Comparison of ENCODE assay signal across 8 cellular contexts in the genomic region with DNA sequence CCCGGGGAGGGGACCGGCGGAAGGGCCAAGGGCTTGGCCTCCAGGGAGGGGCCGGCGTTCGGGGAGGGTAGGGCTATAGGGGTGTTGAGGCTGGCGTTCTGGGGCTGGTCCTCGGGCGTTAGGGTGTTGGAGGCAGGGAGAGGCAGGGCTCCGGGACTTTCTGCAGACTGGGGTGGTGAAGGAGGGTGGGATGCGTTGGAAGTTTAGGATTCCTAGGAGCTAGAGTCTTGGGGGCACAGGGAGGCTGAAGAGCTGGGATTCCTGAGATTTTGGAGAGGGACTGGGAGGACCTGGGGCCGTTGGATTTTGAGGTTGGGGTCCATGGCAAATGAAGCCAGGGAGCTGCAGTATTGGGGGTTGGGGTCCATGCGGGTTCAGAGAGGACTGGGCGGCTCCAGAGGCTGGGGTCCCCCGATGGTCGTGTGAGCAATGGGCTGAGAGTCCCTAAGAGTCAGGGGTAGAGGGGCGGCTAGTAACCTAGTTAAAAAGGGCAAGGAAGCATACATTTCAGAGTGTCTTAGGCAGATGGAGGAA. TPM values are rescaled to one million over a fixed set of nuclear protein-coding genes. Genes with fewer than 3 reads are reported as not detected.
DNase-seq lines count a peak whose midpoint lies in the region; TF ChIP-seq lines count a peak whose summit lies in the region.

No MANE protein-coding gene starts in this region.

- peak overlapping the region; percentile 82 for H3K27ac Mint-ChIP-seq in neural progenitor cell

- in situ Hi-C loops in GM23248 (cut with MboI) = no loop called here

- no peak for TF ChIP-seq CTCF in MM.1S (IDR thresholded peaks at IDR 0.05; ENCODE audit: low read length)
- no peak for TF ChIP-seq CTCF in neural progenitor cell (IDR thresholded peaks at IDR 0.05)

- H3K4me3 ChIP-seq in GM23248 (peak overlapping the region; percentile 87), MM.1S (ENCODE audit: low read length) (peak overlapping the region; percentile 81), ectodermal cell (ENCODE audit: insufficient read depth, low read depth, low read length) (peak overlapping the region; percentile 98), neural progenitor cell (peak overlapping the region; percentile 94)

- H3K9me3 ChIP-seq in GM23248 (ENCODE audit: low read depth) (no peaks in the 10 kb centered on the region), MM.1S (replicated peaks; ENCODE audit: insufficient read depth, low read length) (no peaks in the 10 kb centered on the region), ectodermal cell (ENCODE audit: control insufficient read depth, low read length) (no peaks in the 10 kb centered on the region), neural progenitor cell (ENCODE audit: low read depth) (no peaks in the 10 kb centered on the region)

- H3K27me3 ChIP-seq in GM23248 (replicated peaks; ENCODE audit: insufficient read depth) (no peaks in the 10 kb centered on the region), MM.1S (replicated peaks; ENCODE audit: insufficient read depth, low read length) (no peaks in the 10 kb centered on the region), ectodermal cell (ENCODE audit: control insufficient read depth, insufficient read depth, low read length, poor library complexity, severe bottlenecking) (no peaks in the 10 kb centered on the region), neural progenitor cell (peaks cover 13% of the 10 kb centered on the region)

- H3K4me1 Mint-ChIP-seq in neural progenitor cell = peaks cover 16% of the 10 kb centered on the region

- H3K9ac ChIP-seq in GM23248 = peak overlapping the region; percentile 85
- H3K9ac ChIP-seq in MM.1S (ENCODE audit: low read length) = peak overlapping the region; percentile 89
- H3K9ac ChIP-seq in neural progenitor cell = peak overlapping the region; percentile 90

- DNase-seq in GM23248 = peak; percentile 53
- DNase-seq in MM.1S = peak; percentile 45
- no peak for DNase-seq in neural progenitor cell (ENCODE audit: low spot score)
- DNase-seq in germinal center (ENCODE audit: low spot score) = no peak
- DNase-seq in NCI-H345 treated with DMSO at 0.1 percent for 48 hours (lab: John Stamatoyannopoulos, UW; ENCODE audit: unreplicated experiment) = no peak
- no peak for DNase-seq in NCI-H2171 treated with DMSO at 0.1 percent for 48 hours (lab: John Stamatoyannopoulos, UW)
- DNase-seq in T1000 (lab: John Stamatoyannopoulos, UW) = no peak

- H3K4me2 ChIP-seq in GM23248 (ENCODE audit: unreplicated experiment) = peak overlapping the region; percentile 98
- H3K4me2 ChIP-seq in MM.1S (ENCODE audit: low read depth, low read length) = peak overlapping the region; percentile 95
- H3K4me2 ChIP-seq in neural progenitor cell = peak overlapping the region; percentile 99

- H3K36me3 ChIP-seq in GM23248 (ENCODE audit: low read depth) (peaks cover 6% of the 10 kb centered on the region; the same call in 1 of the 2 replicates), MM.1S (replicated peaks; ENCODE audit: insufficient read depth, low read length) (peaks cover 9% of the 10 kb centered on the region; the same call in 1 of the 2 replicates), ectodermal cell (ENCODE audit: control insufficient read depth, insufficient read depth, low read length) (peaks cover 21% of the 10 kb centered on the region), neural progenitor cell (peaks cover 2% of the 10 kb centered on the region)

- H3K79me2 ChIP-seq in GM23248 (ENCODE audit: insufficient read depth) (peaks cover 36% of the 10 kb centered on the region), MM.1S (ENCODE audit: low read length) (peaks cover 46% of the 10 kb centered on the region), neural progenitor cell (ENCODE audit: low read depth) (peaks cover 35% of the 10 kb centered on the region)

- H3K36me3 Mint-ChIP-seq in neural progenitor cell = peaks cover 11% of the 10 kb centered on the region

- H2AFZ ChIP-seq in GM23248 (peak overlapping the region; percentile 79), MM.1S (ENCODE audit: low read length) (peak overlapping the region; percentile 83), neural progenitor cell (replicated peaks) (peak overlapping the region; percentile 74)

- WGBS in GM23248 (ENCODE audit: low coverage in 1 of 2, low lambda C conversion rate in 2 of 2, missing lambda C conversion rate in 2 of 2), 2 experiments = 0 to 1% methylated on average over 11 to 17 of the region's 17 CpGs
- WGBS in ectodermal cell, 2 experiments = 2% methylated on average over 17 of the region's 17 CpGs

- H3K9me2 ChIP-seq in GM23248 (ENCODE audit: insufficient read depth) (no peaks in the 10 kb centered on the region), MM.1S (replicated peaks; ENCODE audit: insufficient read depth, low read length) (no peaks in the 10 kb centered on the region)

- H4K20me1 ChIP-seq in GM23248 (ENCODE audit: insufficient read depth) (no peaks in the 10 kb centered on the region), MM.1S (ENCODE audit: insufficient read depth, low read length) (no peaks in the 10 kb centered on the region), neural progenitor cell (ENCODE audit: low read depth) (peaks cover 10% of the 10 kb centered on the region)

- no peaks in the 10 kb centered on the region for H3K9me3 Mint-ChIP-seq in neural progenitor cell

- H3F3A ChIP-seq in GM23248 (ENCODE audit: insufficient read depth) = no peaks in the 10 kb centered on the region
- H3F3A ChIP-seq in MM.1S (ENCODE audit: insufficient read depth, low read length) = no peaks in the 10 kb centered on the region
- peaks cover 7% of the 10 kb centered on the region for H3F3A ChIP-seq in neural progenitor cell (ENCODE audit: low read depth)

- H3K27ac ChIP-seq in GM23248 (0 out of 2 replicates have a peak overlapping the region, but pooled peaks have one; percentile 4), MM.1S (ENCODE audit: low read length) (peak overlapping the region; percentile 29; the same call in 1 of the 2 replicates), ectodermal cell (ENCODE audit: insufficient read depth, low read depth, low read length, poor library complexity, severe bottlenecking) (no peak overlapping the region), neural progenitor cell (no peak overlapping the region)

- peaks cover 2% of the 10 kb centered on the region for H3K27me3 Mint-ChIP-seq in neural progenitor cell (ENCODE audit: insufficient read depth, low read depth)

- H3K4me1 ChIP-seq in GM23248 (ENCODE audit: insufficient read depth) (no peaks in the 10 kb centered on the region), MM.1S (ENCODE audit: low read length) (peaks cover 9% of the 10 kb centered on the region), ectodermal cell (ENCODE audit: control insufficient read depth, insufficient read depth, low read length) (peaks cover 4% of the 10 kb centered on the region), neural progenitor cell (peaks cover 4% of the 10 kb centered on the region)

- peak overlapping the region; percentile 96 for H3K4me3 Mint-ChIP-seq in neural progenitor cell

RNA-seq across cellular contexts. Expression of a gene that starts 0.7 kb away (rescaled TPM):
- 12.1 and 16.8 TPM in 2 replicates for total RNA-seq in GM23248 (2014; rRNA removed; shearing (Covaris generic))
- 11.4 and 15.7 TPM in 2 replicates for polyA plus RNA-seq in GM23248 (2016; fragmentation: Nextera tagmentation; extraction: Ambion mirVana)
- polyA plus RNA-seq in ectodermal cell (2013, experiment 1 of 4) = 65.7 TPM
- 72.0 TPM for polyA plus RNA-seq in ectodermal cell (2013, experiment 2 of 4)
- polyA plus RNA-seq in ectodermal cell (2013, experiment 3 of 4) = 51.6 TPM
- 54.6 TPM for polyA plus RNA-seq in ectodermal cell (2013, experiment 4 of 4)
- total RNA-seq in neural progenitor cell (ENCODE audit: low replicate concordance) = 33.2 and 58.4 TPM in 2 replicates

RNA-seq across cellular contexts. Expression of a gene that starts 19.7 kb away (rescaled TPM):
- not detected in 2 replicates for total RNA-seq in GM23248 (2014; rRNA removed; shearing (Covaris generic))
- not detected in 2 replicates for polyA plus RNA-seq in GM23248 (2016; fragmentation: Nextera tagmentation; extraction: Ambion mirVana)
- polyA plus RNA-seq in ectodermal cell (2013, experiment 1 of 4) = not detected
- polyA plus RNA-seq in ectodermal cell (2013, experiment 2 of 4) = not detected
- polyA plus RNA-seq in ectodermal cell (2013, experiment 3 of 4) = not detected
- polyA plus RNA-seq in ectodermal cell (2013, experiment 4 of 4) = not detected
- total RNA-seq in neural progenitor cell (ENCODE audit: low replicate concordance) = 0.15 TPM in 1 of 2 replicates, not detected in the other

RNA-seq across cellular contexts. Expression of a gene that starts 23.1 kb away (rescaled TPM):
- 44.3 and 48.4 TPM in 2 replicates for total RNA-seq in GM23248 (2014; rRNA removed; shearing (Covaris generic))
- polyA plus RNA-seq in GM23248 (2016; fragmentation: Nextera tagmentation; extraction: Ambion mirVana) = 41.3 and 46.9 TPM in 2 replicates
- 48.0 TPM for polyA plus RNA-seq in ectodermal cell (2013, experiment 1 of 4)
- polyA plus RNA-seq in ectodermal cell (2013, experiment 2 of 4) = 44.6 TPM
- polyA plus RNA-seq in ectodermal cell (2013, experiment 3 of 4) = 28.2 TPM
- polyA plus RNA-seq in ectodermal cell (2013, experiment 4 of 4) = 30.5 TPM
- 11.6 and 31.8 TPM in 2 replicates for total RNA-seq in neural progenitor cell (ENCODE audit: low replicate concordance)

RNA-seq across cellular contexts. Expression of a gene that starts 26.4 kb away (rescaled TPM):
- 34.7 and 53.4 TPM in 2 replicates for total RNA-seq in GM23248 (2014; rRNA removed; shearing (Covaris generic))
- 14.0 and 15.4 TPM in 2 replicates for polyA plus RNA-seq in GM23248 (2016; fragmentation: Nextera tagmentation; extraction: Ambion mirVana)
- 9.6 TPM for polyA plus RNA-seq in ectodermal cell (2013, experiment 1 of 4)
- 8.4 TPM for polyA plus RNA-seq in ectodermal cell (2013, experiment 2 of 4)
- polyA plus RNA-seq in ectodermal cell (2013, experiment 3 of 4) = 5.4 TPM
- polyA plus RNA-seq in ectodermal cell (2013, experiment 4 of 4) = 7.3 TPM
- 9.1 and 22.0 TPM in 2 replicates for total RNA-seq in neural progenitor cell (ENCODE audit: low replicate concordance)

RNA-seq across cellular contexts. Expression of a gene that starts 33.4 kb away (rescaled TPM):
- 2.4 and 2.9 TPM in 2 replicates for total RNA-seq in GM23248 (2014; rRNA removed; shearing (Covaris generic))
- 2.3 and 2.4 TPM in 2 replicates for polyA plus RNA-seq in GM23248 (2016; fragmentation: Nextera tagmentation; extraction: Ambion mirVana)
- 3.3 TPM for polyA plus RNA-seq in ectodermal cell (2013, experiment 1 of 4)
- 3.8 TPM for polyA plus RNA-seq in ectodermal cell (2013, experiment 2 of 4)
- 5.1 TPM for polyA plus RNA-seq in ectodermal cell (2013, experiment 3 of 4)
- polyA plus RNA-seq in ectodermal cell (2013, experiment 4 of 4) = 5.3 TPM
- 2.9 TPM in 1 of 2 replicates, not detected in the other for total RNA-seq in neural progenitor cell (ENCODE audit: low replicate concordance)

Comparison
In these comparisons a context has a peak if more than half of its experiments do, and no peak if none do; other contexts are left out.
1. DNase-seq: peak in GM23248 (single experiment) and MM.1S (single experiment); none in neural progenitor cell (single experiment), germinal center (single experiment), NCI-H345 treated with DMSO at 0.1 percent for 48 hours (single experiment), NCI-H2171 treated with DMSO at 0.1 percent for 48 hours (single experiment) and T1000 (single experiment).
2. H3K27ac ChIP-seq: peak in GM23248 (single experiment) and MM.1S (single experiment); none in ectodermal cell (single experiment) and neural progenitor cell (single experiment).
3. Peak in every context shown above with its lines, with median percentiles within 50 percentile points of each other: H2AFZ ChIP-seq, H3K4me2 ChIP-seq, H3K4me3 ChIP-seq and H3K9ac ChIP-seq.